8 cellular contexts compared by ENCODE assay signal in genomic region chr7:105016083-105017075, GRCh38. TPM values are rescaled to one million over a fixed set of nuclear protein-coding genes. Genes with fewer than 3 reads are reported as not detected.
A peak's percentile ranks its signal among the peaks of the same experiment; 100 is the strongest.
DNase-seq lines count a peak whose midpoint lies in the region; ATAC-seq and TF ChIP-seq lines count a peak whose summit lies in the region.

No MANE protein-coding gene starts in this region.

- H3K4me3 Mint-ChIP-seq in activated T-cell treated with anti-CD3 and anti-CD28 coated beads, Interleukin-2, amount 50 U/mL, for 4 hours = peak overlapping the region; percentile 99
- peak overlapping the region; percentile 91 for H3K4me3 Mint-ChIP-seq in activated T-helper 2 cell treated with anti-CD3 and anti-CD28 coated beads, Interferon-gamma antibody, Interleukin-2, Interleukin-4, amounts not matched to agents 10 μg/mL and 5 μg/mL and 100 μg/mL, durations not matched to agents 14 hours and 24 hours and 36 hours (ENCODE audit: low read depth)

- no peak for ATAC-seq in activated T-cell treated with anti-CD3 and anti-CD28 coated beads, Interleukin-2, amount 50 U/mL, for 4 hours
- ATAC-seq in HG02981 (IDR thresholded peaks at IDR 0.05; ENCODE audit: unreplicated experiment) = no peak
- no peak for ATAC-seq in HG02759 (IDR thresholded peaks at IDR 0.05; ENCODE audit: unreplicated experiment)

- peak overlapping the region; percentile 100 for H3K27ac Mint-ChIP-seq in activated T-helper 2 cell treated with anti-CD3 and anti-CD28 coated beads, Interferon-gamma antibody, Interleukin-2, Interleukin-4, amounts not matched to agents 10 μg/mL and 5 μg/mL and 100 μg/mL, durations not matched to agents 14 hours and 24 hours and 36 hours

- no peaks in the 10 kb centered on the region for H3K27me3 Mint-ChIP-seq in activated T-cell treated with anti-CD3 and anti-CD28 coated beads, Interleukin-2, amount 50 U/mL, for 4 hours (ENCODE audit: low read depth)
- H3K27me3 Mint-ChIP-seq in activated T-helper 2 cell treated with anti-CD3 and anti-CD28 coated beads, Interferon-gamma antibody, Interleukin-2, Interleukin-4, amounts not matched to agents 10 μg/mL and 5 μg/mL and 100 μg/mL, durations not matched to agents 14 hours and 24 hours and 36 hours (ENCODE audit: low read depth) = no peaks in the 10 kb centered on the region

- no peaks in the 10 kb centered on the region for H3K9me3 ChIP-seq in tibial artery

- intact Hi-C loops in activated T-helper 2 cell treated with anti-CD3 and anti-CD28 coated beads, Interferon-gamma antibody, Interleukin-2, Interleukin-4, amounts not matched to agents 10 μg/mL and 5 μg/mL and 100 μg/mL, durations not matched to agents 14 hours and 24 hours and 36 hours (cut with micrococcal nuclease) = loop anchor here (1.0 to 5.0 kb wide), 2 partner anchors 9 to 36 kb away; no protein-coding TSS in a partner anchor
- intact Hi-C loops in tibial artery (cut with DNase I; ENCODE audit: low total_unique reads) = no loop called here

- H3K27ac ChIP-seq in tibial artery = peak overlapping the region; percentile 99 to 100

- no peaks in the 10 kb centered on the region for H3K27me3 ChIP-seq in kidney epithelial cell (ENCODE audit: control insufficient read depth, insufficient read depth, low read length)
- H3K27me3 ChIP-seq in tibial artery = no peaks in the 10 kb centered on the region

- H3K36me3 ChIP-seq in kidney epithelial cell (ENCODE audit: control insufficient read depth, insufficient read depth, low read length) (no peaks in the 10 kb centered on the region), tibial artery (no peaks in the 10 kb centered on the region)

- H3K4me1 Mint-ChIP-seq in activated T-cell treated with anti-CD3 and anti-CD28 coated beads, Interleukin-2, amount 50 U/mL, for 4 hours (ENCODE audit: low read depth) = peaks cover 33% of the 10 kb centered on the region
- H3K4me1 Mint-ChIP-seq in activated T-helper 2 cell treated with anti-CD3 and anti-CD28 coated beads, Interferon-gamma antibody, Interleukin-2, Interleukin-4, amounts not matched to agents 10 μg/mL and 5 μg/mL and 100 μg/mL, durations not matched to agents 14 hours and 24 hours and 36 hours (ENCODE audit: low read depth) = peaks cover 28% of the 10 kb centered on the region

- peaks cover 10% of the 10 kb centered on the region for H3K36me3 Mint-ChIP-seq in activated T-cell treated with anti-CD3 and anti-CD28 coated beads, Interleukin-2, amount 50 U/mL, for 4 hours (ENCODE audit: insufficient read depth)
- H3K36me3 Mint-ChIP-seq in activated T-helper 2 cell treated with anti-CD3 and anti-CD28 coated beads, Interferon-gamma antibody, Interleukin-2, Interleukin-4, amounts not matched to agents 10 μg/mL and 5 μg/mL and 100 μg/mL, durations not matched to agents 14 hours and 24 hours and 36 hours (ENCODE audit: low read depth) = peaks cover 65% of the 10 kb centered on the region

- DNase-seq in activated T-cell treated with anti-CD3 and anti-CD28 coated beads, Interleukin-2, amount 50 U/mL, for 4 hours = no peak
- no peak for DNase-seq in activated T-cell treated with anti-CD3 and anti-CD28 coated beads, Interleukin-2, amount 50 U/mL, for 48 hours
- DNase-seq in activated T-helper 2 cell treated with anti-CD3 and anti-CD28 coated beads, Interferon-gamma antibody, Interleukin-2, Interleukin-4, amounts not matched to agents 10 μg/mL and 5 μg/mL and 100 μg/mL, durations not matched to agents 14 hours and 24 hours and 36 hours (ENCODE audit: low spot score) = no peak
- DNase-seq in kidney epithelial cell (ENCODE audit: low read depth) (no peak), tibial artery (no peak), GM03348 (ENCODE audit: low spot score) (no peak)

- H3K4me3 ChIP-seq in kidney epithelial cell (ENCODE audit: low read depth, low read length) (peak overlapping the region; percentile 98), tibial artery (peak overlapping the region; percentile 76 to 82)

- no peaks in the 10 kb centered on the region for H3K9me3 Mint-ChIP-seq in activated T-cell treated with anti-CD3 and anti-CD28 coated beads, Interleukin-2, amount 50 U/mL, for 4 hours
- H3K9me3 Mint-ChIP-seq in activated T-helper 2 cell treated with anti-CD3 and anti-CD28 coated beads, Interferon-gamma antibody, Interleukin-2, Interleukin-4, amounts not matched to agents 10 μg/mL and 5 μg/mL and 100 μg/mL, durations not matched to agents 14 hours and 24 hours and 36 hours = no peaks in the 10 kb centered on the region

- peaks cover 0 to 33% (median 15%) of the 10 kb centered on the region in 4 donors for H3K4me1 ChIP-seq in tibial artery

- TF ChIP-seq CTCF in kidney epithelial cell (IDR thresholded peaks at IDR 0.05; ENCODE audit: insufficient read depth, low read length, poor library complexity, severe bottlenecking) = no peak
- TF ChIP-seq CTCF in tibial artery (IDR thresholded peaks at IDR 0.05) = no peak

RNA-seq across cellular contexts. Expression of gene KMT2E, which starts 2.4 kb away (rescaled TPM):
- total RNA-seq in activated T-cell treated with anti-CD3 and anti-CD28 coated beads, Interleukin-2, amount 50 U/mL, for 4 hours = 10 to 100 TPM; 49.2 to 71.8 (median 67.4) TPM
- total RNA-seq in activated T-helper 2 cell treated with anti-CD3 and anti-CD28 coated beads, Interferon-gamma antibody, Interleukin-2, Interleukin-4, amounts not matched to agents 10 μg/mL and 5 μg/mL and 100 μg/mL, durations not matched to agents 14 hours and 24 hours and 36 hours = 134 and 135 TPM in 2 replicates
- 31.8 and 36.3 TPM in 2 replicates for total RNA-seq in kidney epithelial cell
